In genomic region chr7:112965506-112965905, GRCh38 we compare ENCODE assay signal across 18 cellular contexts.
"Had no signal": no experiment of that assay in that cellular context is flagged by ENCODE, and none has a peak within 500 bp of the region (broad histone marks: within the 10 kb centered on the region; RNA-seq: fewer than 3 reads in every experiment).

No MANE protein-coding gene starts in this region.

- H3K4me1 ChIP-seq: esophagus muscularis mucosa, testis, tibial nerve had no signal

- H3K36me3 ChIP-seq: esophagus muscularis mucosa, heart right ventricle, tibial nerve had no signal

- H3K9me3 Mint-ChIP-seq: natural killer cell; stimulated activated naive B cell treated with anti-CD40 and anti-IgM and Interleukin-4, amounts not matched to agents 10 μg/mL and 1 μg/mL and 100 μg/mL, for 72 hours; stimulated activated naive CD8-positive, alpha-beta T cell treated with anti-CD3 and anti-CD28 coated beads, Interleukin-15, amount 100 ng/mL, for 72 hours had no signal

- H3K4me3 Mint-ChIP-seq: natural killer cell; neural crest cell; stimulated activated naive B cell treated with anti-CD40 and anti-IgM and Interleukin-4, amounts not matched to agents 10 μg/mL and 1 μg/mL and 100 μg/mL, for 72 hours; stimulated activated naive CD8-positive, alpha-beta T cell treated with anti-CD3 and anti-CD28 coated beads, Interleukin-15, amount 100 ng/mL, for 72 hours had no signal

- H3K27ac Mint-ChIP-seq: natural killer cell; stimulated activated naive B cell treated with anti-CD40 and anti-IgM and Interleukin-4, amounts not matched to agents 10 μg/mL and 1 μg/mL and 100 μg/mL, for 72 hours; stimulated activated naive CD8-positive, alpha-beta T cell treated with anti-CD3 and anti-CD28 coated beads, Interleukin-15, amount 100 ng/mL, for 72 hours had no signal

- H3K4me1 Mint-ChIP-seq: natural killer cell; neural crest cell; stimulated activated naive B cell treated with anti-CD40 and anti-IgM and Interleukin-4, amounts not matched to agents 10 μg/mL and 1 μg/mL and 100 μg/mL, for 72 hours; stimulated activated naive CD8-positive, alpha-beta T cell treated with anti-CD3 and anti-CD28 coated beads, Interleukin-15, amount 100 ng/mL, for 72 hours had no signal

- DNase-seq: cortex of kidney; effector memory CD4-positive, alpha-beta T cell; heart right ventricle; hypothalamus; mucosa of descending colon; natural killer cell; posterior cingulate gyrus; stimulated activated CD4-positive, alpha-beta T cell treated with anti-CD3 and anti-CD28 coated beads, Interleukin-2, amount 100 ng/mL, for 24 hours; stimulated activated CD4-positive, alpha-beta T cell treated with anti-CD3 and anti-CD28 coated beads, Interleukin-4, amount 100 ng/mL, for 4 hours; stimulated activated naive B cell treated with anti-CD40 and anti-IgM and Interleukin-4, amounts not matched to agents 10 μg/mL and 1 μg/mL and 100 μg/mL, for 72 hours; stimulated activated naive CD8-positive, alpha-beta T cell treated with anti-CD3 and anti-CD28 coated beads, Interleukin-15, amount 100 ng/mL, for 72 hours; testis had no signal

- H3K36me3 Mint-ChIP-seq: natural killer cell; stimulated activated naive B cell treated with anti-CD40 and anti-IgM and Interleukin-4, amounts not matched to agents 10 μg/mL and 1 μg/mL and 100 μg/mL, for 72 hours had no signal

- ATAC-seq: heart right ventricle; left lobe of liver; mucosa of descending colon; natural killer cell; sciatic nerve; stimulated activated naive B cell treated with anti-CD40 and anti-IgM and Interleukin-4, amounts not matched to agents 10 μg/mL and 1 μg/mL and 100 μg/mL, for 72 hours; stimulated activated naive CD8-positive, alpha-beta T cell treated with anti-CD3 and anti-CD28 coated beads, Interleukin-15, amount 100 ng/mL, for 72 hours had no signal

- H3K27ac ChIP-seq: esophagus muscularis mucosa, skin epidermis, testis, tibial nerve had no signal

- H3K4me3 ChIP-seq: esophagus muscularis mucosa, heart right ventricle, mucosa of descending colon, skin epidermis, testis, tibial nerve had no signal

- H3K27me3 ChIP-seq: esophagus muscularis mucosa, heart right ventricle, testis, tibial nerve had no signal

- H3K9me3 ChIP-seq: esophagus muscularis mucosa, mucosa of descending colon, testis, tibial nerve had no signal
